In genomic region chrX:129982300-129983246, GRCh38 we compare ENCODE assay signal across 8 cellular contexts. TPM values are rescaled to one million over a fixed set of nuclear protein-coding genes. Genes with fewer than 3 reads are reported as not detected.
DNase-seq lines count a peak whose midpoint lies in the region; ATAC-seq, FAIRE-seq and TF ChIP-seq lines count a peak whose summit lies in the region.

Gene BCORL1 (plus strand): TSS chrX:129982635. CDS start chrX:130005232, 22,597 bp downstream.

- peaks cover 16% of the 10 kb centered on the region for H3K4me1 Mint-ChIP-seq in activated T-helper 1 cell treated with anti-CD3 and anti-CD28 coated beads, Interleukin-12 subunit alpha, Interleukin-12 subunit beta, Interleukin-2, Interleukin-4 antibody, amounts not matched to agents 30 ng/mL and 10 ng/mL and 1 ng/mL, durations not matched to agents 14 hours and 24 hours and 36 hours (ENCODE audit: low read depth)
- peaks cover 7 to 23% of the 10 kb centered on the region in 2 donors for H3K4me1 Mint-ChIP-seq in natural killer cell

- H3K27ac Mint-ChIP-seq in activated T-helper 1 cell treated with anti-CD3 and anti-CD28 coated beads, Interleukin-12 subunit alpha, Interleukin-12 subunit beta, Interleukin-2, Interleukin-4 antibody, amounts not matched to agents 30 ng/mL and 10 ng/mL and 1 ng/mL, durations not matched to agents 14 hours and 24 hours and 36 hours: peak within 1 kb of the TSS; percentile 23
- H3K27ac Mint-ChIP-seq in natural killer cell: peak within 1 kb of the TSS; percentile 47 to 48

- no peak for TF ChIP-seq CTCF in fibroblast of mammary gland (conservative IDR thresholded peaks at IDR 0.05; ENCODE audit: control insufficient read depth, insufficient read depth, low read depth, low read length)
- TF ChIP-seq CTCF in natural killer cell (IDR thresholded peaks at IDR 0.05): no peak

- H3K27me3 Mint-ChIP-seq in activated T-helper 1 cell treated with anti-CD3 and anti-CD28 coated beads, Interleukin-12 subunit alpha, Interleukin-12 subunit beta, Interleukin-2, Interleukin-4 antibody, amounts not matched to agents 30 ng/mL and 10 ng/mL and 1 ng/mL, durations not matched to agents 14 hours and 24 hours and 36 hours (ENCODE audit: insufficient read depth): peaks cover 15% of the 10 kb centered on the region
- no peaks in the 10 kb centered on the region for H3K27me3 Mint-ChIP-seq in natural killer cell (ENCODE audit: low read depth in 2 of 2)

- peaks cover 4% of the 10 kb centered on the region for H3K36me3 Mint-ChIP-seq in activated T-helper 1 cell treated with anti-CD3 and anti-CD28 coated beads, Interleukin-12 subunit alpha, Interleukin-12 subunit beta, Interleukin-2, Interleukin-4 antibody, amounts not matched to agents 30 ng/mL and 10 ng/mL and 1 ng/mL, durations not matched to agents 14 hours and 24 hours and 36 hours (ENCODE audit: low read depth)
- H3K36me3 Mint-ChIP-seq in natural killer cell: no peaks in the 10 kb centered on the region

- FAIRE-seq in RCC 7860 (lab: Jason Lieb, UNC): peak; percentile 87

- intact Hi-C loops in activated T-helper 1 cell treated with anti-CD3 and anti-CD28 coated beads, Interleukin-12 subunit alpha, Interleukin-12 subunit beta, Interleukin-2, Interleukin-4 antibody, amounts not matched to agents 30 ng/mL and 10 ng/mL and 1 ng/mL, durations not matched to agents 14 hours and 24 hours and 36 hours (cut with micrococcal nuclease): loop anchor here (1.0 to 5.0 kb wide), 11 partner anchors 21 to 920 kb away; partner anchors contain the start of genes AIFM1, ENOX2, RBMX2 and UTP14A
- intact Hi-C loops in natural killer cell (cut with micrococcal nuclease): loop anchor here (5.0 kb wide), 1 partner anchor 50 kb away; no protein-coding TSS in a partner anchor

- DNase-seq in ELF-1 (ENCODE audit: low read depth, low spot score): peak; percentile 98
- DNase-seq in GOT3 (lab: John Stamatoyannopoulos, UW): peak; percentile 54
- peak; percentile 85 to 88 for DNase-seq in Kasumi-1 (lab: John Stamatoyannopoulos, UW)
- DNase-seq in RCC 7860 (ENCODE audit: low spot score): peak; percentile 84
- peak; percentile 77 for DNase-seq in activated T-helper 1 cell treated with anti-CD3 and anti-CD28 coated beads, Interleukin-12 subunit alpha, Interleukin-12 subunit beta, Interleukin-2, Interleukin-4 antibody, amounts not matched to agents 30 ng/mL and 10 ng/mL and 1 ng/mL, durations not matched to agents 14 hours and 24 hours and 36 hours (ENCODE audit: low spot score)
- DNase-seq in fibroblast of mammary gland (ENCODE audit: low read depth): peak; percentile 87
- peak; percentile 71 for DNase-seq in natural killer cell
- peak; percentile 73 to 87 (median 84) for DNase-seq in stimulated activated naive CD4-positive, alpha-beta T cell (lab: John Stamatoyannopoulos, UW)

- H3K9me3 Mint-ChIP-seq in activated T-helper 1 cell treated with anti-CD3 and anti-CD28 coated beads, Interleukin-12 subunit alpha, Interleukin-12 subunit beta, Interleukin-2, Interleukin-4 antibody, amounts not matched to agents 30 ng/mL and 10 ng/mL and 1 ng/mL, durations not matched to agents 14 hours and 24 hours and 36 hours: no peaks in the 10 kb centered on the region
- H3K9me3 Mint-ChIP-seq in natural killer cell: no peaks in the 10 kb centered on the region

- peak within 1 kb of the TSS; percentile 81 for H3K4me3 Mint-ChIP-seq in activated T-helper 1 cell treated with anti-CD3 and anti-CD28 coated beads, Interleukin-12 subunit alpha, Interleukin-12 subunit beta, Interleukin-2, Interleukin-4 antibody, amounts not matched to agents 30 ng/mL and 10 ng/mL and 1 ng/mL, durations not matched to agents 14 hours and 24 hours and 36 hours
- no peak within 1 kb of the TSS for H3K4me3 Mint-ChIP-seq in natural killer cell

- peak; percentile 91 to 98 (median 93) for ATAC-seq in natural killer cell

- H3K4me3 ChIP-seq in fibroblast of mammary gland (ENCODE audit: control insufficient read depth, low read depth, low read length): peak within 1 kb of the TSS; percentile 49

RNA-seq across cellular contexts. Expression of gene BCORL1, which starts in this region (rescaled TPM):
- 8.8 and 9.3 TPM in 2 replicates for total RNA-seq in activated T-helper 1 cell treated with anti-CD3 and anti-CD28 coated beads, Interleukin-12 subunit alpha, Interleukin-12 subunit beta, Interleukin-2, Interleukin-4 antibody, amounts not matched to agents 30 ng/mL and 10 ng/mL and 1 ng/mL, durations not matched to agents 14 hours and 24 hours and 36 hours
- total RNA-seq in natural killer cell: 10 to 100 TPM in 1 of 3 donors, 1 to 10 TPM in 2; 6.5 to 10.5 (median 9.9) TPM

Comparison
In these comparisons a context has a peak if more than half of its experiments do, and no peak if none do; other contexts are left out.
1. Peak in every context shown above with its lines: DNase-seq, ATAC-seq and H3K4me3 ChIP-seq.